Comparison of ENCODE assay signal across 8 cellular contexts in genomic region chr15:60396964-60397771, GRCh38. TPM values are rescaled to one million over a fixed set of nuclear protein-coding genes. Genes with fewer than 3 reads are reported as not detected.
DNase-seq lines count a peak whose midpoint lies in the region; ATAC-seq lines count a peak whose summit lies in the region.

No MANE protein-coding gene starts in this region.

- POLR2A ChIA-PET in activated CD4-positive, alpha-beta memory T cell treated with anti-CD3 and anti-CD28 coated beads for 36 hours (lab: Charles Lee), result interaction anchor here (1.1 to 1.8 kb wide), 8 partner anchors 8 to 187 kb away, joined by 3 to 9 read pairs (median 4); no protein-coding TSS in a partner anchor

- H3K27me3 Mint-ChIP-seq in activated CD4-positive, alpha-beta memory T cell treated with anti-CD3 and anti-CD28 coated beads for 36 hours, result peaks cover 2% of the 10 kb centered on the region

- ATAC-seq in HG02623 (IDR thresholded peaks at IDR 0.05; ENCODE audit: unreplicated experiment), result peak; percentile 80

- intact Hi-C loops in activated CD4-positive, alpha-beta memory T cell treated with anti-CD3 and anti-CD28 coated beads for 36 hours (cut with micrococcal nuclease), result loop anchor here (1.0 to 10.0 kb wide), 3 partner anchors 8 to 298 kb away; no protein-coding TSS in a partner anchor

- peaks cover 50% of the 10 kb centered on the region for H3K4me1 Mint-ChIP-seq in activated CD4-positive, alpha-beta memory T cell treated with anti-CD3 and anti-CD28 coated beads for 36 hours (ENCODE audit: low read depth)

- H3K4me1 ChIP-seq in endocrine pancreas (ENCODE audit: control insufficient read depth, insufficient read depth, low read length) (peaks cover 11% of the 10 kb centered on the region), mucosa of rectum (ENCODE audit: control insufficient read depth in 2 of 2, insufficient read depth in 2 of 2, low read length in 2 of 2) (peaks cover 63 to 64% of the 10 kb centered on the region in 2 donors), thymus (ENCODE audit: control insufficient read depth, insufficient read depth, low read length) (no peaks in the 10 kb centered on the region)

- no peaks in the 10 kb centered on the region for H3K9me3 Mint-ChIP-seq in activated CD4-positive, alpha-beta memory T cell treated with anti-CD3 and anti-CD28 coated beads for 36 hours

- H3K36me3 ChIP-seq in endocrine pancreas (ENCODE audit: control insufficient read depth, insufficient read depth, low read length) (no peaks in the 10 kb centered on the region), mucosa of rectum (ENCODE audit: control insufficient read depth in 2 of 2, insufficient read depth in 2 of 2, low read length in 2 of 2) (peaks cover 7 to 10% of the 10 kb centered on the region in 2 donors), thymus (ENCODE audit: control insufficient read depth, insufficient read depth) (no peaks in the 10 kb centered on the region)

- H3K27ac ChIP-seq in mucosa of rectum (ENCODE audit: low read depth in 2 of 2, low read length in 2 of 2), result peak overlapping the region; percentile 99
- peak overlapping the region; percentile 83 for H3K27ac ChIP-seq in thymus (ENCODE audit: low read depth)

- H3K9me3 ChIP-seq in endocrine pancreas (ENCODE audit: control insufficient read depth, low read length) (no peaks in the 10 kb centered on the region), mucosa of rectum (ENCODE audit: control insufficient read depth in 2 of 2, low read length in 2 of 2) (no peaks in the 10 kb centered on the region), thymus (ENCODE audit: control insufficient read depth) (no peaks in the 10 kb centered on the region)

- CTCF ChIA-PET in activated CD4-positive, alpha-beta memory T cell treated with anti-CD3 and anti-CD28 coated beads for 36 hours (lab: Charles Lee), result interaction anchor here (3.2 kb wide), 1 partner anchor 38 kb away, joined by 15 read pairs; no protein-coding TSS in a partner anchor

- peaks cover 20% of the 10 kb centered on the region for H3K36me3 Mint-ChIP-seq in activated CD4-positive, alpha-beta memory T cell treated with anti-CD3 and anti-CD28 coated beads for 36 hours

- DNase-seq in NCI-H2227 (lab: John Stamatoyannopoulos, UW; ENCODE audit: unreplicated experiment), result peak; percentile 55
- DNase-seq in NCI-H2227 treated with DMSO at 0.1 percent for 48 hours (lab: John Stamatoyannopoulos, UW), result no peak
- peak; percentile 12 for DNase-seq in NCI-H146 treated with DMSO at 0.1 percent for 48 hours (lab: John Stamatoyannopoulos, UW; ENCODE audit: unreplicated experiment)
- peak; percentile 81 for DNase-seq in activated CD4-positive, alpha-beta memory T cell treated with anti-CD3 and anti-CD28 coated beads for 36 hours

- 13% methylated on average over 37 of the region's 37 CpGs for WGBS in thymus

- no peaks in the 10 kb centered on the region for H3K27me3 ChIP-seq in endocrine pancreas (ENCODE audit: control insufficient read depth, insufficient read depth, low read length)
- no peaks in the 10 kb centered on the region for H3K27me3 ChIP-seq in mucosa of rectum (ENCODE audit: control insufficient read depth in 2 of 2, insufficient read depth in 2 of 2, low read length in 2 of 2)
- peaks cover 6% of the 10 kb centered on the region for H3K27me3 ChIP-seq in thymus (ENCODE audit: control insufficient read depth, insufficient read depth)

- H3K4me3 ChIP-seq in endocrine pancreas (ENCODE audit: control insufficient read depth, insufficient read depth, low read length) (peak overlapping the region; percentile 73), mucosa of rectum (ENCODE audit: low read length in 2 of 2) (peak overlapping the region; percentile 95 to 96), thymus (ENCODE audit: low read length) (peak overlapping the region; percentile 52)

- peak overlapping the region; percentile 91 for H3K27ac Mint-ChIP-seq in activated CD4-positive, alpha-beta memory T cell treated with anti-CD3 and anti-CD28 coated beads for 36 hours

- H3K9ac ChIP-seq in endocrine pancreas (ENCODE audit: control insufficient read depth, insufficient read depth, low read length) (peak overlapping the region; percentile 88), mucosa of rectum (ENCODE audit: low read depth in 1 of 2, low read length in 2 of 2) (peak overlapping the region; percentile 93 to 98)

- H3K4me3 Mint-ChIP-seq in activated CD4-positive, alpha-beta memory T cell treated with anti-CD3 and anti-CD28 coated beads for 36 hours, result peak overlapping the region; percentile 93

RNA-seq across cellular contexts. Expression of gene ANXA2, which starts 0.6 kb away (rescaled TPM):
- total RNA-seq in activated CD4-positive, alpha-beta memory T cell treated with anti-CD3 and anti-CD28 coated beads for 36 hours, result 100 to 1,000 TPM; 131 to 132 TPM
- 623 TPM for polyA plus RNA-seq in thymus
